8 cellular contexts compared by ENCODE assay signal in genomic region chr7:127447326-127447945, GRCh38. TPM values are rescaled to one million over a fixed set of nuclear protein-coding genes. Genes with fewer than 3 reads are reported as not detected.
A peak's percentile ranks its signal among the peaks of the same experiment; 100 is the strongest.
DNase-seq lines count a peak whose midpoint lies in the region; ATAC-seq and TF ChIP-seq lines count a peak whose summit lies in the region.

No MANE protein-coding gene starts in this region.

- no peaks in the 10 kb centered on the region for H3K4me1 ChIP-seq in BE2C

- H3K4me3 ChIP-seq in BE2C (ENCODE audit: low read depth, low read length) = no peak overlapping the region
- H3K4me3 ChIP-seq in fibroblast of villous mesenchyme (ENCODE audit: low read depth, low read length) = no peak overlapping the region

- peak; percentile 93 for TF ChIP-seq CTCF in BE2C (IDR thresholded peaks at IDR 0.05; ENCODE audit: low read depth, low read length)
- TF ChIP-seq CTCF in fibroblast of villous mesenchyme (IDR thresholded peaks at IDR 0.05; ENCODE audit: insufficient read depth, low read depth, low read length) = peak; percentile 56

- H3K36me3 ChIP-seq in BE2C = no peaks in the 10 kb centered on the region

- no peaks in the 10 kb centered on the region for H3K9me3 ChIP-seq in BE2C

- DNase-seq in BE2C (peak; percentile 78), NCI-H526 (lab: John Stamatoyannopoulos, UW) (peak; percentile 69 to 81), fibroblast of villous mesenchyme (ENCODE audit: low read depth) (peak; percentile 44), amniotic stem cell (lab: John Stamatoyannopoulos, UW) (no peak)
- peak in 2 of 3 experiments; percentile 7 to 17 for DNase-seq in activated CD8-positive, alpha-beta memory T cell treated with anti-CD3 and anti-CD28 coated beads for 48 hours (ENCODE audit: low read depth in 2 of 3, low spot score in 2 of 3)
- peak; percentile 37 to 59 for DNase-seq in stimulated activated CD4-positive, alpha-beta T cell treated with anti-CD3 and anti-CD28 coated beads, Interleukin-2, amount 100 ng/mL, for 24 hours

- H3K27me3 ChIP-seq in BE2C = peaks cover 20% of the 10 kb centered on the region

- ATAC-seq in GM18873 (IDR thresholded peaks at IDR 0.05; ENCODE audit: low FRiP score, unreplicated experiment) (peak; percentile 100), HG03060 (IDR thresholded peaks at IDR 0.05; ENCODE audit: low read depth, unreplicated experiment) (peak; percentile 100)

RNA-seq across cellular contexts. Expression of gene ZNF800, which starts 54.9 kb away (rescaled TPM):
- polyA plus RNA-seq in BE2C (2012; ENCODE audit: insufficient read depth, insufficient read length, low read depth) = 8.3 TPM
- 19.3 and 24.6 TPM in 2 replicates for total RNA-seq in fibroblast of villous mesenchyme
